ENCODE assay signal across 7 cellular contexts in the genomic region with DNA sequence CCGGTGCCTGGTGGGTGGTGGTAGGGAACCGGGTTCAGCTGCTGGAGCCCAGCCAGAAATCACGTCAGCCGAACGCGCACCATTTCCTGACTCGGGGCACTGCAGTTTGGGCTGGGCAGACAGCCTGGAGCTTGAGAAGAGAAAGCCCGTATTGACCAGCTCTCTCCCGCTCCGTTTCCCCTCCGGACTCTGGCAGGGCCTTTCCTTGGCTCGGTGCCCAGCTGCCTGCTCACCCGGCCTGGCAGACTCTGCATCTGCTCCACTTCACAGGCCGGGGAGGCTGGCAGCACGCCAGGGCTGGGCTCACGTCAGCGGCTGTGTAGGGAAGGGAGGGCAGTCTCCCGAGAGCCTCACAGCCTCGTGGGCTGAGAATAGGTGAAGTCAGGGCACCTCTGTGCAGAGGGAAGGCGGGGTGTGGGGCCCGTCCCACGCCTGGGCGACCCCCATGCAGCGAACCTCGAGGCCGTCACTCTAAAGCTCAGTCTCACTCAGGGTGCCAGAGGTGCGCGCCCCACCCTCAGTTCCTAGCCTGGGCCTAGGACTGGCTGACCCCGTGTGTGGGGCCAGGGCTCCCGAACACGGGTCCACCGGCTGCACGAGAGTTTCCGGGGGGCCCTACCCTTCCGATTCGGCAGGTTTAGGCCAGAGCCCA.
DNase-seq lines count a peak whose midpoint lies in the region; ATAC-seq and TF ChIP-seq lines count a peak whose summit lies in the region.

No MANE protein-coding gene starts in this region.

- H3K27ac Mint-ChIP-seq in central memory CD8-positive, alpha-beta T cell (ENCODE audit: low read depth): peak overlapping the region; percentile 38

- no peaks in the 10 kb centered on the region for H3K27me3 ChIP-seq in layer of hippocampus (ENCODE audit: control insufficient read depth, insufficient read depth, low read length)

- TF ChIP-seq POLR2A in GM18526 (IDR thresholded peaks at IDR 0.05; ENCODE audit: extremely low read depth, insufficient read length): peak; percentile 29

- H3K27ac ChIP-seq in layer of hippocampus (ENCODE audit: low read depth, low read length): peak overlapping the region; percentile 87

- no peaks in the 10 kb centered on the region for H3K9me3 Mint-ChIP-seq in central memory CD8-positive, alpha-beta T cell

- ATAC-seq in central memory CD8-positive, alpha-beta T cell (replicated peaks; ENCODE audit: extremely low read depth, poor library complexity, severe bottlenecking): peak; percentile 44
- no peak for ATAC-seq in HG02973 (IDR thresholded peaks at IDR 0.05; ENCODE audit: unreplicated experiment)

- H3K36me3 Mint-ChIP-seq in central memory CD8-positive, alpha-beta T cell (ENCODE audit: insufficient read depth): peaks cover 42% of the 10 kb centered on the region

- DNase-seq in NCI-H1694 treated with DMSO at 0.1 percent for 48 hours (lab: John Stamatoyannopoulos, UW): peak; percentile 74
- peak; percentile 83 for DNase-seq in UCSD-AML1 (lab: John Stamatoyannopoulos, UW; ENCODE audit: unreplicated experiment)
- DNase-seq in central memory CD8-positive, alpha-beta T cell (ENCODE audit: low spot score in 2 of 2): peak; percentile 21 to 30
- DNase-seq in stimulated activated CD4-positive, alpha-beta T cell treated with anti-CD3 and anti-CD28 coated beads, Interleukin-1b, Interleukin-23, amount 100 ng/mL, for 48 hours: peak; percentile 61

- H3K27me3 Mint-ChIP-seq in central memory CD8-positive, alpha-beta T cell: no peaks in the 10 kb centered on the region

- H3K4me3 Mint-ChIP-seq in central memory CD8-positive, alpha-beta T cell: peak overlapping the region; percentile 38

- peaks cover 11% of the 10 kb centered on the region for H3K4me1 Mint-ChIP-seq in central memory CD8-positive, alpha-beta T cell

Comparison
In these comparisons a context has a peak if more than half of its experiments do, and no peak if none do; other contexts are left out.
1. DNase-seq: peak in every context shown above with its lines; median percentile 83 in UCSD-AML1; 74 in NCI-H1694 treated with DMSO at 0.1 percent for 48 hours; 61 in stimulated activated CD4-positive, alpha-beta T cell treated with anti-CD3 and anti-CD28 coated beads, Interleukin-1b, Interleukin-23, amount 100 ng/mL, for 48 hours; 26 in central memory CD8-positive, alpha-beta T cell.